In the genomic region with DNA sequence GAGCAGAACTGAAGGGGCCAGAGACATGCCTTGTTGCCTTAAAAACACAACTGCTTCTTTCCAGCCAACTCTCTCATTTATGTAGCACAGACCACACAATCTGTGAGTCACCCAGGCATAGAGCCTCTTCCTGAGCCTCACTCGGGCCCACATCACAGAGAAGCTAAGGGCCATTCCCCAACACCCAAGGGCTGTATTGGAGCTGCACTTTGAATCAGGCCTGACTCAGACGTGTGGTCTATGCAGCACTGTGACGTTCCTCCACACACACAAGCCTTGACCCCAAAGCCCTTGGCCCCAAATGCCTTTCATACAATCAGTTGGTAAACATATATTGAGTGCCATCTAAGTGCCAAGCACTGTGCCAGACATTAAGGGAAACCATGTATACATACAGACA, we compare ENCODE assay signal across 9 cellular contexts.
DNase-seq lines count a peak whose midpoint lies in the region; ATAC-seq and TF ChIP-seq lines count a peak whose summit lies in the region.
"Had no signal": no experiment of that assay in that cellular context is flagged by ENCODE, and none has a peak within 500 bp of the region (broad histone marks: within the 10 kb centered on the region; RNA-seq: fewer than 3 reads in every experiment).

No MANE protein-coding gene starts in this region.

- no peaks in the 10 kb centered on the region for H3K36me3 Mint-ChIP-seq in stimulated activated naive B cell treated with anti-CD40 and anti-IgM and Interleukin-4, amounts not matched to agents 10 μg/mL and 1 μg/mL and 100 μg/mL, for 72 hours
- H3K36me3 Mint-ChIP-seq in neural progenitor cell: no peaks in the 10 kb centered on the region

- no peak overlapping the region for H2AFZ ChIP-seq in neural progenitor cell (replicated peaks)

- H4K20me1 ChIP-seq in neural progenitor cell (ENCODE audit: low read depth): no peaks in the 10 kb centered on the region

- H3K27me3 ChIP-seq in adipocyte (replicated peaks; ENCODE audit: control insufficient read depth, insufficient read depth, low read length) (no peaks in the 10 kb centered on the region), neural progenitor cell (no peaks in the 10 kb centered on the region)

- H3K4me3 Mint-ChIP-seq in stimulated activated naive B cell treated with anti-CD40 and anti-IgM and Interleukin-4, amounts not matched to agents 10 μg/mL and 1 μg/mL and 100 μg/mL, for 72 hours: no peak overlapping the region
- no peak overlapping the region for H3K4me3 Mint-ChIP-seq in neural progenitor cell

- H3K4me2 ChIP-seq in neural progenitor cell: no peak overlapping the region

- no peaks in the 10 kb centered on the region for H3F3A ChIP-seq in neural progenitor cell (ENCODE audit: low read depth)

- H3K36me3 ChIP-seq in adipocyte (ENCODE audit: control insufficient read depth, insufficient read depth, low read length, severe bottlenecking) (no peaks in the 10 kb centered on the region), neural progenitor cell (no peaks in the 10 kb centered on the region)

- peaks cover under 1% of the 10 kb centered on the region in 2 donors for H3K9me3 Mint-ChIP-seq in stimulated activated naive B cell treated with anti-CD40 and anti-IgM and Interleukin-4, amounts not matched to agents 10 μg/mL and 1 μg/mL and 100 μg/mL, for 72 hours
- H3K9me3 Mint-ChIP-seq in neural progenitor cell: peaks cover under 1% of the 10 kb centered on the region

- H3K4me1 ChIP-seq in adipocyte (ENCODE audit: control insufficient read depth, insufficient read depth, low read length) (peaks cover 17% of the 10 kb centered on the region), neural progenitor cell (no peaks in the 10 kb centered on the region)

- no peak overlapping the region for H3K27ac ChIP-seq in neural progenitor cell

- no peaks in the 10 kb centered on the region for H3K79me2 ChIP-seq in neural progenitor cell (ENCODE audit: low read depth)

- H3K4me3 ChIP-seq in adipocyte (ENCODE audit: low read length) (no peak overlapping the region), neural progenitor cell (no peak overlapping the region)

- H3K27me3 Mint-ChIP-seq in stimulated activated naive B cell treated with anti-CD40 and anti-IgM and Interleukin-4, amounts not matched to agents 10 μg/mL and 1 μg/mL and 100 μg/mL, for 72 hours: no peaks in the 10 kb centered on the region
- no peaks in the 10 kb centered on the region for H3K27me3 Mint-ChIP-seq in neural progenitor cell (ENCODE audit: insufficient read depth, low read depth)

- no peak for TF ChIP-seq CTCF in neural progenitor cell (IDR thresholded peaks at IDR 0.05)

- H3K4me1 Mint-ChIP-seq in stimulated activated naive B cell treated with anti-CD40 and anti-IgM and Interleukin-4, amounts not matched to agents 10 μg/mL and 1 μg/mL and 100 μg/mL, for 72 hours: peaks cover 6 to 10% of the 10 kb centered on the region in 2 donors
- H3K4me1 Mint-ChIP-seq in neural progenitor cell: no peaks in the 10 kb centered on the region

- ATAC-seq in HG02884 (IDR thresholded peaks at IDR 0.05; ENCODE audit: unreplicated experiment): peak; percentile 95
- peak; percentile 93 to 98 for ATAC-seq in stimulated activated naive B cell treated with anti-CD40 and anti-IgM and Interleukin-4, amounts not matched to agents 10 μg/mL and 1 μg/mL and 100 μg/mL, for 72 hours (replicated peaks)

- H3K9ac ChIP-seq in adipocyte (ENCODE audit: low read length) (no peak overlapping the region), neural progenitor cell (no peak overlapping the region)

- H3K9me3 ChIP-seq in adipocyte (ENCODE audit: control insufficient read depth, low read length) (peaks cover under 1% of the 10 kb centered on the region), neural progenitor cell (ENCODE audit: low read depth) (no peaks in the 10 kb centered on the region)

- H3K27ac Mint-ChIP-seq in stimulated activated naive B cell treated with anti-CD40 and anti-IgM and Interleukin-4, amounts not matched to agents 10 μg/mL and 1 μg/mL and 100 μg/mL, for 72 hours: no peak overlapping the region
- no peak overlapping the region for H3K27ac Mint-ChIP-seq in neural progenitor cell

- peak; percentile 22 to 40 for DNase-seq in activated T-cell treated with anti-CD3 and anti-CD28 coated beads, Interleukin-2, amount 50 U/mL, for 48 hours
- no peak for DNase-seq in activated T-cell treated with anti-CD3 and anti-CD28 coated beads, Interleukin-2, amount 50 U/mL, for 1 hour
- DNase-seq in adipocyte (ENCODE audit: low read depth) (peak; percentile 46), neural progenitor cell (ENCODE audit: low spot score) (no peak), NCI-H187 (lab: John Stamatoyannopoulos, UW) (no peak), OCI-M2 (lab: John Stamatoyannopoulos, UW; ENCODE audit: unreplicated experiment) (no peak)
- DNase-seq in stimulated activated naive B cell treated with anti-CD40 and anti-IgM and Interleukin-4, amounts not matched to agents 10 μg/mL and 1 μg/mL and 100 μg/mL, for 72 hours: peak; percentile 12
- DNase-seq: occipital lobe had no signal

Comparison
In these comparisons a context has a peak if more than half of its experiments do, and no peak if none do; other contexts are left out.
1. DNase-seq: peak in activated T-cell treated with anti-CD3 and anti-CD28 coated beads, Interleukin-2, amount 50 U/mL, for 48 hours (2 of 2), adipocyte (single experiment) and stimulated activated naive B cell treated with anti-CD40 and anti-IgM and Interleukin-4, amounts not matched to agents 10 μg/mL and 1 μg/mL and 100 μg/mL, for 72 hours (single experiment); none in activated T-cell treated with anti-CD3 and anti-CD28 coated beads, Interleukin-2, amount 50 U/mL, for 1 hour (single experiment), neural progenitor cell (single experiment), NCI-H187 (0 of 2) and OCI-M2 (single experiment).